Comparison of ENCODE assay signal across 8 cellular contexts in the genomic region with DNA sequence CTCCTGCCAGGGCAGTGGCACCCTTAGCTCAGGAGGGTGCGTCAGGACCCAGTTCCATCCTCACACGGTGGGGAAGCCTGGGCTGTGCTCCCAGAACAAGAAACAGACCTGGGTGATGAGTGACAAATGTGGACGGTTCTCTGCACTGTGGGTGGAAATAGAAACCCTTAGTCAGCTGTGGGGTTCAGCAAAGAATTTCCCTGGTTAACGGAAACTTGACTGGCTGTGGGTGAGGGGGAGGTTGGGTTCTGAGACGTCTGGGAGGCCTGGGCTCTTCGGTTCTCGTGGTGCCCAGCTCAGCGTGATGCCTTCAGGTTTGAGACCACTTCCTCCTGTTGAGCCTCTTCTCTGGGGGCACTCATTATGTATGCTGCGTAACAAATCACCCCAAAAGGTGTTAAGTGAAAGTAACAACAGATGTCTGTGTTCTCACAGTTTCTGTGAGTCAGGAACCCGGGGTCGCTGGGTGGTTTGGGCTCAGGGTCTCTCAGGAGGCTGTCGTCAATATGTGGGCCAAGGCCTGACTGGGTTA. TPM values are rescaled to one million over a fixed set of nuclear protein-coding genes. Genes with fewer than 3 reads are reported as not detected.
A peak's percentile ranks its signal among the peaks of the same experiment; 100 is the strongest.
DNase-seq lines count a peak whose midpoint lies in the region; ATAC-seq and TF ChIP-seq lines count a peak whose summit lies in the region.

No MANE protein-coding gene starts in this region.

- no peak overlapping the region for H2AK5ac ChIP-seq in trophoblast cell (ENCODE audit: low read length)

- H3K79me2 ChIP-seq in trophoblast cell (ENCODE audit: control insufficient read depth, insufficient read depth, low read length, poor library complexity): no peaks in the 10 kb centered on the region

- H2BK120ac ChIP-seq in trophoblast cell (ENCODE audit: insufficient read depth, low read length, poor library complexity): no peak overlapping the region

- no peaks in the 10 kb centered on the region for H3K27me3 ChIP-seq in trophoblast cell (ENCODE audit: insufficient read depth, low read length)

- POLR2A ChIA-PET in HEK293T (lab: Yijun Ruan, JAX): interaction anchor here (0.6 kb wide), 1 partner anchor 54 kb away, joined by 3 read pairs; no protein-coding TSS in a partner anchor

- in situ Hi-C loops in GM13976 (cut with MboI; ENCODE audit: low sequenced_read_pairs, unreplicated experiment): no loop called here

- no peak overlapping the region for H4K12ac ChIP-seq in trophoblast cell (ENCODE audit: low read depth, low read length)

- H2AFZ ChIP-seq in trophoblast cell (ENCODE audit: insufficient read depth, low read length, poor library complexity): no peak overlapping the region

- H3K79me1 ChIP-seq in trophoblast cell (ENCODE audit: low read length): no peaks in the 10 kb centered on the region

- WGBS in trophoblast cell (ENCODE audit: extremely low coverage, insufficient coverage, insufficient read length): no CpG with 5 or more reads among the region's 12 CpGs

- no peak overlapping the region for H4K91ac ChIP-seq in trophoblast cell (ENCODE audit: low read depth, low read length)

- H3K36me3 ChIP-seq in trophoblast cell (ENCODE audit: control insufficient read depth in 1 of 2, insufficient read depth in 2 of 2, low read length in 2 of 2): no peaks in the 10 kb centered on the region

- peak overlapping the region; percentile 69 for H3K27ac ChIP-seq in cingulate gyrus (ENCODE audit: low read depth, low read length)
- H3K27ac ChIP-seq in trophoblast cell (ENCODE audit: low read depth, low read length): no peak overlapping the region

- no peak overlapping the region for H3K4me2 ChIP-seq in trophoblast cell (ENCODE audit: low read length)

- no peak overlapping the region for H3K14ac ChIP-seq in trophoblast cell (ENCODE audit: low read length)

- peak; percentile 60 for ATAC-seq in HG02798 (IDR thresholded peaks at IDR 0.05; ENCODE audit: poor library complexity, unreplicated experiment)

- no peak overlapping the region for H3K9ac ChIP-seq in trophoblast cell (ENCODE audit: low read length)

- H3K23ac ChIP-seq in trophoblast cell (ENCODE audit: low read length): no peak overlapping the region

- no peak overlapping the region for H4K8ac ChIP-seq in trophoblast cell (ENCODE audit: low read depth, low read length)

- no peaks in the 10 kb centered on the region for H3K9me3 ChIP-seq in trophoblast cell (ENCODE audit: insufficient read depth, low read depth, low read length)

- H2BK12ac ChIP-seq in trophoblast cell (ENCODE audit: low read length): no peak overlapping the region

- H3K4me1 ChIP-seq in trophoblast cell (ENCODE audit: control insufficient read depth in 1 of 2, insufficient read depth in 2 of 2, low read length in 2 of 2): no peaks in the 10 kb centered on the region

- no peak overlapping the region for H3K4me3 ChIP-seq in trophoblast cell (ENCODE audit: low read depth, low read length)

- no peak overlapping the region for H2BK5ac ChIP-seq in trophoblast cell (ENCODE audit: low read depth, low read length, poor library complexity)

- DNase-seq in GM13976 (ENCODE audit: low spot score) (peak; percentile 78), T-helper 22 cell (ENCODE audit: low read depth) (peak; percentile 73), HEK293T (ENCODE audit: extremely low spot score) (no peak), trophoblast cell (no peak), HT-29 (ENCODE audit: low spot score) (no peak)
- DNase-seq in stimulated activated CD8-positive, alpha-beta memory T cell treated with anti-CD3 and anti-CD28 coated beads, Interleukin-7, amount 100 ng/mL, for 4 hours (ENCODE audit: low read depth in 2 of 2): peak; percentile 83 to 87

- H3K4ac ChIP-seq in trophoblast cell (ENCODE audit: low read depth, low read length): no peak overlapping the region

- H3K18ac ChIP-seq in trophoblast cell (ENCODE audit: low read length): no peak overlapping the region

- CTCF ChIA-PET in HEK293T (lab: Yijun Ruan, JAX): no interaction called here

- no peak for TF ChIP-seq CTCF in GM13976 (IDR thresholded peaks at IDR 0.05; ENCODE audit: borderline replicate concordance, control extremely low read depth, extremely low read depth, insufficient read depth, missing control alignments)

TF ChIP-seq in HEK293T, 16 proteins besides CTCF, POLR2A, EP300 and RAD21:
- TF ChIP-seq FOXA1 (IDR thresholded peaks at IDR 0.05) (no peak), ARNT (IDR thresholded peaks at IDR 0.05) (no peak), CTBP1 (IDR thresholded peaks at IDR 0.05; ENCODE audit: borderline replicate concordance) (no peak), LEF1 (IDR thresholded peaks at IDR 0.05; ENCODE audit: borderline replicate concordance) (no peak), FOXM1 (IDR thresholded peaks at IDR 0.05; ENCODE audit: borderline replicate concordance) (no peak), TARDBP (IDR thresholded peaks at IDR 0.05) (no peak), L3MBTL2 (conservative IDR thresholded peaks at IDR 0.05) (no peak), FOXK2 (IDR thresholded peaks at IDR 0.05) (no peak), HDGF (IDR thresholded peaks at IDR 0.05; ENCODE audit: borderline replicate concordance) (no peak), ELF4 (IDR thresholded peaks at IDR 0.05) (no peak), SP1 (IDR thresholded peaks at IDR 0.05) (no peak), NFRKB (IDR thresholded peaks at IDR 0.05) (no peak), ZNF384 (IDR thresholded peaks at IDR 0.05) (no peak)
- TF ChIP-seq, protein P1, sequence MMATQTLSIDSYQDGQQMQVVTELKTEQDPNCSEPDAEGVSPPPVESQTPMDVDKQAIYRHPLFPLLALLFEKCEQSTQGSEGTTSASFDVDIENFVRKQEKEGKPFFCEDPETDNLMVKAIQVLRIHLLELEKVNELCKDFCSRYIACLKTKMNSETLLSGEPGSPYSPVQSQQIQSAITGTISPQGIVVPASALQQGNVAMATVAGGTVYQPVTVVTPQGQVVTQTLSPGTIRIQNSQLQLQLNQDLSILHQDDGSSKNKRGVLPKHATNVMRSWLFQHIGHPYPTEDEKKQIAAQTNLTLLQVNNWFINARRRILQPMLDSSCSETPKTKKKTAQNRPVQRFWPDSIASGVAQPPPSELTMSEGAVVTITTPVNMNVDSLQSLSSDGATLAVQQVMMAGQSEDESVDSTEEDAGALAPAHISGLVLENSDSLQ (IDR thresholded peaks at IDR 0.05): no peak

RNA-seq across cellular contexts. Expression of a gene that starts 53.1 kb away (rescaled TPM):
- 63.6 and 64.0 TPM in 2 replicates for polyA plus RNA-seq in trophoblast cell (2013)
- 88.0 and 90.6 TPM in 2 replicates for total RNA-seq in HT-29 (2014; rRNA removed; shearing (Covaris generic))

Comparison
In these comparisons a context has a peak if more than half of its experiments do, and no peak if none do; other contexts are left out.
1. DNase-seq: peak in GM13976 (single experiment), T-helper 22 cell (single experiment) and stimulated activated CD8-positive, alpha-beta memory T cell treated with anti-CD3 and anti-CD28 coated beads, Interleukin-7, amount 100 ng/mL, for 4 hours (2 of 2); none in HEK293T (single experiment), trophoblast cell (0 of 2) and HT-29 (single experiment).